Comparison of ENCODE assay signal across 8 cellular contexts in genomic region chr10:30701471-30702173, GRCh38.
DNase-seq lines count a peak whose midpoint lies in the region; ATAC-seq lines count a peak whose summit lies in the region.

No MANE protein-coding gene starts in this region.

- DNase-seq in Daoy (ENCODE audit: low read depth) (peak; percentile 70), UCSD-AML1 (lab: John Stamatoyannopoulos, UW; ENCODE audit: unreplicated experiment) (peak; percentile 24), skeletal muscle cell (ENCODE audit: low read depth) (peak; percentile 32), superior temporal gyrus (ENCODE audit: extremely low spot score) (no peak), SKM-1 (lab: John Stamatoyannopoulos, UW; ENCODE audit: unreplicated experiment) (no peak)
- peak; percentile 78 for DNase-seq in central memory CD4-positive, alpha-beta T cell

- H3K4me3 ChIP-seq in skeletal muscle cell (ENCODE audit: low read depth, low read length): peak overlapping the region; percentile 5

- ATAC-seq in GM19452 (IDR thresholded peaks at IDR 0.05; ENCODE audit: unreplicated experiment): peak; percentile 71
- peak; percentile 36 for ATAC-seq in HG03469 (IDR thresholded peaks at IDR 0.05; ENCODE audit: unreplicated experiment)

Comparison
In these comparisons a context has a peak if more than half of its experiments do, and no peak if none do; other contexts are left out.
1. DNase-seq: peak in Daoy (single experiment), UCSD-AML1 (single experiment), central memory CD4-positive, alpha-beta T cell (single experiment) and skeletal muscle cell (single experiment); none in superior temporal gyrus (single experiment) and SKM-1 (single experiment).